Comparison of ENCODE assay signal across 1 cellular context in genomic region chr20:22536956-22537756, GRCh38.
TF ChIP-seq lines count a peak whose summit lies in the region.

No MANE protein-coding gene starts in this region.

TF ChIP-seq in HepG2, 621 proteins besides CTCF, POLR2A, EP300 and RAD21 (continued from another document and continues in another):
- TF ChIP-seq BRF2 (CRISPR knock-in tag; IDR thresholded peaks at IDR 0.05) (no peak), TRIM24 (CRISPR knock-in tag; IDR thresholded peaks at IDR 0.05) (no peak), ESRRA (CRISPR knock-in tag; IDR thresholded peaks at IDR 0.05; ENCODE audit: low read depth) (no peak; the same call in 1 of the 2 replicates), ZNF333 (CRISPR knock-in tag; IDR thresholded peaks at IDR 0.05; ENCODE audit: borderline replicate concordance) (no peak), TRIM22 (IDR thresholded peaks at IDR 0.05) (no peak), TFE3 (CRISPR knock-in tag; IDR thresholded peaks at IDR 0.05) (no peak), ZNF530 (CRISPR knock-in tag; IDR thresholded peaks at IDR 0.05; ENCODE audit: low read depth) (no peak), ZNF878 (CRISPR knock-in tag; IDR thresholded peaks at IDR 0.05) (no peak), POLR2G (IDR thresholded peaks at IDR 0.05; ENCODE audit: low read depth, low read length) (no peak), NFE2L2 (IDR thresholded peaks at IDR 0.05; ENCODE audit: low read length) (no peak), ZFP82 (CRISPR knock-in tag; IDR thresholded peaks at IDR 0.05; ENCODE audit: borderline replicate concordance) (no peak), FOXK1 (CRISPR knock-in tag; IDR thresholded peaks at IDR 0.05; ENCODE audit: borderline replicate concordance, low read depth) (no peak), NR2C2 (CRISPR knock-in tag; IDR thresholded peaks at IDR 0.05; ENCODE audit: borderline replicate concordance) (no peak), DNMT1 (CRISPR knock-in tag; IDR thresholded peaks at IDR 0.05) (no peak), ZEB1 (IDR thresholded peaks at IDR 0.05; ENCODE audit: insufficient replicate concordance, low read depth) (peak; percentile 40), NR2F6 (IDR thresholded peaks at IDR 0.05) (peak; percentile 17; the same call in 1 of the 2 replicates), NR2F6 (CRISPR knock-in tag; IDR thresholded peaks at IDR 0.05) (peak; percentile 12; the same call in 1 of the 2 replicates), ARNT2 (CRISPR knock-in tag; IDR thresholded peaks at IDR 0.05; ENCODE audit: low read depth) (no peak), DDIT3 (CRISPR knock-in tag; IDR thresholded peaks at IDR 0.05) (no peak), CCDC6 (CRISPR knock-in tag; IDR thresholded peaks at IDR 0.05) (no peak), AKNA (CRISPR knock-in tag; IDR thresholded peaks at IDR 0.05; ENCODE audit: borderline replicate concordance) (no peak), ADNP (CRISPR knock-in tag; IDR thresholded peaks at IDR 0.05) (no peak), JUNB (CRISPR knock-in tag; IDR thresholded peaks at IDR 0.05; ENCODE audit: borderline replicate concordance) (no peak), BHLHE40 (IDR thresholded peaks at IDR 0.05; ENCODE audit: low read length) (no peak), PITX1 (CRISPR knock-in tag; IDR thresholded peaks at IDR 0.05) (peak; percentile 81; the same call in 1 of the 2 replicates), ZNF317 (CRISPR knock-in tag; IDR thresholded peaks at IDR 0.05) (no peak; the same call in 1 of the 2 replicates), SMARCC2 (IDR thresholded peaks at IDR 0.05) (no peak), ELF1 (CRISPR knock-in tag; IDR thresholded peaks at IDR 0.05) (no peak), ZMYM3 (CRISPR knock-in tag; IDR thresholded peaks at IDR 0.05) (peak; percentile 21; the same call in 1 of the 2 replicates), CEBPZ (IDR thresholded peaks at IDR 0.05; ENCODE audit: low read length) (no peak), ZBTB49 (CRISPR knock-in tag; IDR thresholded peaks at IDR 0.05; ENCODE audit: borderline replicate concordance) (no peak), ZBTB42 (CRISPR knock-in tag; IDR thresholded peaks at IDR 0.05) (no peak), TRAFD1 (CRISPR knock-in tag; IDR thresholded peaks at IDR 0.05; ENCODE audit: borderline replicate concordance) (peak; percentile 36; the same call in 1 of the 2 replicates), ZNF597 (CRISPR knock-in tag; IDR thresholded peaks at IDR 0.05) (no peak), ZNF264 (CRISPR knock-in tag; IDR thresholded peaks at IDR 0.05) (no peak), EEA1 (CRISPR knock-in tag; IDR thresholded peaks at IDR 0.05; ENCODE audit: borderline replicate concordance) (no peak), ZNF768 (CRISPR knock-in tag; IDR thresholded peaks at IDR 0.05) (no peak), ARID3A (IDR thresholded peaks at IDR 0.05; ENCODE audit: low read depth, low read length) (peak; percentile 54; the same call in 1 of the 2 replicates), ZNF564 (CRISPR knock-in tag; IDR thresholded peaks at IDR 0.05) (no peak), MAFF (IDR thresholded peaks at IDR 0.05; ENCODE audit: low read depth, low read length) (no peak), ZNF354B (CRISPR knock-in tag; IDR thresholded peaks at IDR 0.05) (no peak), ZNF619 (CRISPR knock-in tag; IDR thresholded peaks at IDR 0.05) (no peak), ZNF556 (CRISPR knock-in tag; IDR thresholded peaks at IDR 0.05; ENCODE audit: borderline replicate concordance) (no peak)
